Comparison of ENCODE assay signal across 9 cellular contexts in genomic region chr18:8177330-8178016, GRCh38.
DNase-seq lines count a peak whose midpoint lies in the region; ATAC-seq and TF ChIP-seq lines count a peak whose summit lies in the region.
"Had no signal": no experiment of that assay in that cellular context is flagged by ENCODE, and none has a peak within 500 bp of the region (broad histone marks: within the 10 kb centered on the region; RNA-seq: fewer than 3 reads in every experiment).

No MANE protein-coding gene starts in this region.

- no peak for TF ChIP-seq CTCF in NB4 (IDR thresholded peaks at IDR 0.05; ENCODE audit: low read depth, low read length)
- no peak for TF ChIP-seq CTCF in sigmoid colon (IDR thresholded peaks at IDR 0.05)

- no peaks in the 10 kb centered on the region for H3K36me3 ChIP-seq in adipocyte (ENCODE audit: control insufficient read depth, insufficient read depth, low read length, severe bottlenecking)
- H3K36me3 ChIP-seq in sigmoid colon = no peaks in the 10 kb centered on the region

- 15 to 62% methylated on average over 3 of the region's 3 CpGs for WGBS in sigmoid colon, 2 donors

- H3K4me1 Mint-ChIP-seq in activated naive CD8-positive, alpha-beta T cell treated with anti-CD3 and anti-CD28 coated beads for 36 hours = no peaks in the 10 kb centered on the region

- H3K4me3 ChIP-seq in NB4 (ENCODE audit: low read depth, low read length) = no peak overlapping the region
- H3K4me3 ChIP-seq in adipocyte (ENCODE audit: low read length) = no peak overlapping the region
- no peak overlapping the region for H3K4me3 ChIP-seq in sigmoid colon

- H3K4me3 Mint-ChIP-seq in activated naive CD8-positive, alpha-beta T cell treated with anti-CD3 and anti-CD28 coated beads for 36 hours = no peak overlapping the region
- H3K4me3 Mint-ChIP-seq: activated naive CD4-positive, alpha-beta T cell treated with anti-CD3 and anti-CD28 coated beads for 36 hours; T-helper 2 cell treated with Interferon-gamma antibody and Interleukin-4, amounts not matched to agents 5 μg/mL and 100 μg/mL, for 36 hours had no signal

- H3K27ac ChIP-seq in sigmoid colon = peak overlapping the region; percentile 33 to 69 (median 56)

- ATAC-seq in left ventricle myocardium superior (peak; percentile 87), GM19452 (IDR thresholded peaks at IDR 0.05; ENCODE audit: unreplicated experiment) (no peak)

- H3K27me3 ChIP-seq in adipocyte (replicated peaks; ENCODE audit: control insufficient read depth, insufficient read depth, low read length) (no peaks in the 10 kb centered on the region), sigmoid colon (no peaks in the 10 kb centered on the region)

- DNase-seq in NB4 (ENCODE audit: low read depth) (peak; percentile 2), adipocyte (ENCODE audit: low read depth) (peak; percentile 27), left ventricle myocardium superior (no peak), sigmoid colon (no peak), AG08396 (ENCODE audit: low spot score) (no peak)
- no peak for DNase-seq in activated naive CD8-positive, alpha-beta T cell treated with anti-CD3 and anti-CD28 coated beads for 36 hours
- DNase-seq: activated naive CD4-positive, alpha-beta T cell treated with anti-CD3 and anti-CD28 coated beads for 36 hours had no signal

- no peaks in the 10 kb centered on the region for H3K27me3 Mint-ChIP-seq in activated naive CD8-positive, alpha-beta T cell treated with anti-CD3 and anti-CD28 coated beads for 36 hours

- H3K36me3 Mint-ChIP-seq in activated naive CD8-positive, alpha-beta T cell treated with anti-CD3 and anti-CD28 coated beads for 36 hours = no peaks in the 10 kb centered on the region

- H3K4me1 ChIP-seq in adipocyte (ENCODE audit: control insufficient read depth, insufficient read depth, low read length) = peaks cover 28% of the 10 kb centered on the region
- H3K4me1 ChIP-seq in sigmoid colon = peaks cover 0 to 44% (median 32%) of the 10 kb centered on the region in 4 donors

- no peak overlapping the region for H3K27ac Mint-ChIP-seq in activated naive CD8-positive, alpha-beta T cell treated with anti-CD3 and anti-CD28 coated beads for 36 hours
- H3K27ac Mint-ChIP-seq: activated naive CD4-positive, alpha-beta T cell treated with anti-CD3 and anti-CD28 coated beads for 36 hours; T-helper 2 cell treated with Interferon-gamma antibody and Interleukin-4, amounts not matched to agents 5 μg/mL and 100 μg/mL, for 36 hours had no signal

- no peaks in the 10 kb centered on the region for H3K9me3 ChIP-seq in adipocyte (ENCODE audit: control insufficient read depth, low read length)
- H3K9me3 ChIP-seq in sigmoid colon = no peaks in the 10 kb centered on the region

- H3K9me3 Mint-ChIP-seq in activated naive CD8-positive, alpha-beta T cell treated with anti-CD3 and anti-CD28 coated beads for 36 hours = peaks cover 6% of the 10 kb centered on the region
- H3K9me3 Mint-ChIP-seq: T-helper 2 cell treated with Interferon-gamma antibody and Interleukin-4, amounts not matched to agents 5 μg/mL and 100 μg/mL, for 36 hours had no signal

- intact Hi-C loops in left ventricle myocardium superior (cut with micrococcal nuclease) (no loop called here), sigmoid colon (cut with DNase I) (no loop called here)

- TF ChIP-seq POLR2A in NB4 (IDR thresholded peaks at IDR 0.05; ENCODE audit: extremely low read depth, insufficient read length) (no peak), sigmoid colon (IDR thresholded peaks at IDR 0.05) (no peak)

- TF ChIP-seq EP300 in sigmoid colon (IDR thresholded peaks at IDR 0.05) = no peak

- no peak overlapping the region for H3K9ac ChIP-seq in adipocyte (ENCODE audit: low read length)

Comparison
In these comparisons a context has a peak if more than half of its experiments do, and no peak if none do; other contexts are left out.
1. DNase-seq: peak in NB4 (single experiment) and adipocyte (single experiment); none in left ventricle myocardium superior (single experiment), sigmoid colon (single experiment), activated naive CD8-positive, alpha-beta T cell treated with anti-CD3 and anti-CD28 coated beads for 36 hours (single experiment) and AG08396 (single experiment).